ENCODE assay signal across 8 cellular contexts in the genomic region with DNA sequence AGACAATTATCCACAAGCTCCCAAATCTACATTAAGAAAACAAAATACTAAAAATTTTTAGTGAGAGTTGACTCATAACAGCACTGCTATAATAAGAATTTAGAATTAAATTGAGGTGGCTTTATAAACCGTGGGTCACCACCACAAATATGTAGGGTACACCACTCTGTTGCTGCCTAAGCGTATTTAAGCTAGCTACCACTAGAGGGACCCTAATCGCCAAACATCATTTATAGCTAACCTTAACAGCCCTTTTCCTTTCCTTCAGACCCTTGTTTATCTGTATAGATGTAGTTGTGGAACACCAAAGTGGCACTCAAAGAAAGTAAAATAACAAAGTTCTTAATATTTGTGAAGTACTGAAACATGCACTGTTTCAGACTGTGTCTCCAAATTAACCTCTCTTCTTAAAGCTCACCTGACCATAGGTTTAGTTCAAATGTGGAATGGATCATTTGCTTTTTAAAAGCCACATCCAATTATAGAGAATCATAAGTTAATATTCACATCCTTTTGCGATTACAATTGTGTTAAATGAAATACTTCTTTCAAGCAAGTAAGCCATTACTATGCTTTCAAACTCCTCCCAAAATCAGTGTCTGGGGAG.
A peak's percentile ranks its signal among the peaks of the same experiment; 100 is the strongest.
DNase-seq lines count a peak whose midpoint lies in the region; ATAC-seq, FAIRE-seq and TF ChIP-seq lines count a peak whose summit lies in the region.

No MANE protein-coding gene starts in this region.

- H3K9me3 ChIP-seq in HAP-1 (no peaks in the 10 kb centered on the region), mucosa of descending colon (no peaks in the 10 kb centered on the region)

- H3K4me3 Mint-ChIP-seq in activated naive CD8-positive, alpha-beta T cell treated with anti-CD3 and anti-CD28 coated beads, Interleukin-2, amount 10 ng/mL, durations not matched to agents 7 days and 5 days: no peak overlapping the region
- no peak overlapping the region for H3K4me3 Mint-ChIP-seq in activated naive CD8-positive, alpha-beta T cell treated with anti-CD3 and anti-CD28 coated beads for 36 hours

- H3K9me3 Mint-ChIP-seq in activated naive CD8-positive, alpha-beta T cell treated with anti-CD3 and anti-CD28 coated beads, Interleukin-2, amount 10 ng/mL, durations not matched to agents 7 days and 5 days: no peaks in the 10 kb centered on the region
- no peaks in the 10 kb centered on the region for H3K9me3 Mint-ChIP-seq in activated naive CD8-positive, alpha-beta T cell treated with anti-CD3 and anti-CD28 coated beads for 36 hours

- H3K4me1 ChIP-seq in HAP-1: peaks cover 8% of the 10 kb centered on the region
- H3K4me1 ChIP-seq in mucosa of descending colon (ENCODE audit: low read depth): no peaks in the 10 kb centered on the region

- peaks cover 6% of the 10 kb centered on the region for H3K4me1 Mint-ChIP-seq in activated naive CD8-positive, alpha-beta T cell treated with anti-CD3 and anti-CD28 coated beads, Interleukin-2, amount 10 ng/mL, durations not matched to agents 7 days and 5 days
- H3K4me1 Mint-ChIP-seq in activated naive CD8-positive, alpha-beta T cell treated with anti-CD3 and anti-CD28 coated beads for 36 hours: no peaks in the 10 kb centered on the region

- POLR2A ChIA-PET in activated naive CD8-positive, alpha-beta T cell treated with anti-CD3 and anti-CD28 coated beads, Interleukin-2, amount 10 ng/mL, durations not matched to agents 7 days and 5 days (lab: Charles Lee): no interaction called here

- H3K36me3 Mint-ChIP-seq in activated naive CD8-positive, alpha-beta T cell treated with anti-CD3 and anti-CD28 coated beads, Interleukin-2, amount 10 ng/mL, durations not matched to agents 7 days and 5 days: no peaks in the 10 kb centered on the region
- no peaks in the 10 kb centered on the region for H3K36me3 Mint-ChIP-seq in activated naive CD8-positive, alpha-beta T cell treated with anti-CD3 and anti-CD28 coated beads for 36 hours

- H3K27me3 Mint-ChIP-seq in activated naive CD8-positive, alpha-beta T cell treated with anti-CD3 and anti-CD28 coated beads, Interleukin-2, amount 10 ng/mL, durations not matched to agents 7 days and 5 days: peaks cover 10% of the 10 kb centered on the region
- peaks cover 8% of the 10 kb centered on the region for H3K27me3 Mint-ChIP-seq in activated naive CD8-positive, alpha-beta T cell treated with anti-CD3 and anti-CD28 coated beads for 36 hours

- DNase-seq in activated naive CD8-positive, alpha-beta T cell treated with anti-CD3 and anti-CD28 coated beads, Interleukin-2, amount 10 ng/mL, durations not matched to agents 7 days and 5 days: no peak
- no peak for DNase-seq in activated naive CD8-positive, alpha-beta T cell treated with anti-CD3 and anti-CD28 coated beads for 36 hours
- DNase-seq in HAP-1 (ENCODE audit: low spot score in 2 of 2) (peak; percentile 37 to 59), LNCaP clone FGC (ENCODE audit: low read depth) (no peak), RPMI7951 (ENCODE audit: low read depth) (peak; percentile 60), mucosa of descending colon (peak in 1 of 3 donors; percentile 25), T-helper 9 cell (no peak)

- TF ChIP-seq CTCF in LNCaP clone FGC (IDR thresholded peaks at IDR 0.05; ENCODE audit: control insufficient read depth, extremely low read depth, insufficient read depth) (peak; percentile 77), mucosa of descending colon (IDR thresholded peaks at IDR 0.05) (peak; percentile 43)

- intact Hi-C loops in mucosa of descending colon (cut with DNase I, micrococcal nuclease): loop anchor here (5.0 kb wide), 2 partner anchors 394 to 399 kb away; a partner anchor contains a TSS

- peak; percentile 83 for FAIRE-seq in endometrium (lab: Jason Lieb, UNC)

- H3K36me3 ChIP-seq in HAP-1 (replicated peaks) (no peaks in the 10 kb centered on the region), mucosa of descending colon (ENCODE audit: low read depth) (no peaks in the 10 kb centered on the region)

- no peak overlapping the region for H3K27ac Mint-ChIP-seq in activated naive CD8-positive, alpha-beta T cell treated with anti-CD3 and anti-CD28 coated beads, Interleukin-2, amount 10 ng/mL, durations not matched to agents 7 days and 5 days
- H3K27ac Mint-ChIP-seq in activated naive CD8-positive, alpha-beta T cell treated with anti-CD3 and anti-CD28 coated beads for 36 hours: no peak overlapping the region

- ATAC-seq in activated naive CD8-positive, alpha-beta T cell treated with anti-CD3 and anti-CD28 coated beads, Interleukin-2, amount 10 ng/mL, durations not matched to agents 7 days and 5 days (ENCODE audit: low read depth): peak; percentile 54
- ATAC-seq in mucosa of descending colon: peak; percentile 67

- H3K27me3 ChIP-seq in HAP-1 (ENCODE audit: low read depth): no peaks in the 10 kb centered on the region

- in situ Hi-C loops in HAP-1 (cut with MboI; ENCODE audit: low sequenced_read_pairs): loop anchor here (5.0 kb wide), 1 partner anchor 399 kb away; no protein-coding TSS in a partner anchor

- H3K4me3 ChIP-seq in HAP-1 (no peak overlapping the region), LNCaP clone FGC (ENCODE audit: low read depth, low read length) (no peak overlapping the region), mucosa of descending colon (no peak overlapping the region)

Comparison
In these comparisons a context has a peak if more than half of its experiments do, and no peak if none do; other contexts are left out.
1. DNase-seq: peak in HAP-1 (2 of 2) and RPMI7951 (single experiment); none in activated naive CD8-positive, alpha-beta T cell treated with anti-CD3 and anti-CD28 coated beads, Interleukin-2, amount 10 ng/mL, durations not matched to agents 7 days and 5 days (single experiment), activated naive CD8-positive, alpha-beta T cell treated with anti-CD3 and anti-CD28 coated beads for 36 hours (single experiment), LNCaP clone FGC (single experiment) and T-helper 9 cell (single experiment).